Comparison of ENCODE assay signal across 8 cellular contexts in genomic region chr19:10961073-10961762, GRCh38. TPM values are rescaled to one million over a fixed set of nuclear protein-coding genes. Genes with fewer than 3 reads are reported as not detected.
DNase-seq lines count a peak whose midpoint lies in the region; ATAC-seq, FAIRE-seq and TF ChIP-seq lines count a peak whose summit lies in the region.

No MANE protein-coding gene starts in this region.

- no peak for TF ChIP-seq POLR2A in GM12891 (IDR thresholded peaks at IDR 0.05; ENCODE audit: low read depth, low read length)

- DNase-seq in D341Med (ENCODE audit: low spot score) (peak; percentile 90), fibroblast of pulmonary artery (ENCODE audit: low read depth) (peak; percentile 30), GM12891 (ENCODE audit: insufficient read length, low spot score) (no peak)
- DNase-seq in activated CD4-positive, alpha-beta T cell treated with anti-CD3 and anti-CD28 coated beads, Interleukin-2, amount 50 U/mL, for 48 hours, result peak; percentile 35 to 44
- no peak for DNase-seq in activated effector memory CD4-positive, alpha-beta T cell treated with anti-CD3 and anti-CD28 coated beads, Interleukin-2, amount 50 U/mL, for 16 hours

- H3K4me1 Mint-ChIP-seq in nephron, result peaks cover 24% of the 10 kb centered on the region

- peak overlapping the region; percentile 78 for H3K4me3 ChIP-seq in fibroblast of pulmonary artery (replicated peaks; ENCODE audit: low read depth, low read length)

- TF ChIP-seq CTCF in fibroblast of pulmonary artery (IDR thresholded peaks at IDR 0.05; ENCODE audit: low read length, missing control alignments) (no peak), nephron (IDR thresholded peaks at IDR 0.05; ENCODE audit: unreplicated experiment in 3 of 3) (no peak)

- peak overlapping the region; percentile 94 to 98 (median 94) for H3K4me3 Mint-ChIP-seq in nephron

- H3K9me3 Mint-ChIP-seq in nephron, result no peaks in the 10 kb centered on the region

- H3K27me3 Mint-ChIP-seq in nephron (ENCODE audit: low read depth), result no peaks in the 10 kb centered on the region

- peaks cover 12% of the 10 kb centered on the region for H3K36me3 Mint-ChIP-seq in nephron (ENCODE audit: low read depth)

- FAIRE-seq in GM12891 (lab: Jason Lieb, UNC), result no peak

- peak overlapping the region; percentile 94 to 97 (median 97) for H3K27ac Mint-ChIP-seq in nephron

- ATAC-seq in GM19455 (IDR thresholded peaks at IDR 0.05; ENCODE audit: unreplicated experiment) (peak; percentile 32), HG03520 (IDR thresholded peaks at IDR 0.05; ENCODE audit: unreplicated experiment) (peak; percentile 31)

TF ChIP-seq in GM12891, 5 proteins besides CTCF, POLR2A, EP300 and RAD21:
- no peak for TF ChIP-seq POU2F2 (IDR thresholded peaks at IDR 0.05; ENCODE audit: low read depth, low read length)

RNA-seq across cellular contexts. Expression of gene SMARCA4, which starts 0.4 kb away (rescaled TPM):
- 98.5 TPM for polyA plus RNA-seq in GM12891 (2012; ENCODE audit: low read depth, missing spikeins)

RNA-seq across cellular contexts. Expression of gene TIMM29, which starts 32.6 kb away (rescaled TPM):
- 14.2 TPM for polyA plus RNA-seq in GM12891 (2012; ENCODE audit: low read depth, missing spikeins)

RNA-seq across cellular contexts. Expression of gene YIPF2, which starts 32.8 kb away (rescaled TPM):
- 27.8 TPM for polyA plus RNA-seq in GM12891 (2012; ENCODE audit: low read depth, missing spikeins)

Comparison
In these comparisons a context has a peak if more than half of its experiments do, and no peak if none do; other contexts are left out.
1. DNase-seq: peak in D341Med (single experiment), activated CD4-positive, alpha-beta T cell treated with anti-CD3 and anti-CD28 coated beads, Interleukin-2, amount 50 U/mL, for 48 hours (2 of 2) and fibroblast of pulmonary artery (single experiment); none in GM12891 (single experiment) and activated effector memory CD4-positive, alpha-beta T cell treated with anti-CD3 and anti-CD28 coated beads, Interleukin-2, amount 50 U/mL, for 16 hours (single experiment).